ENCODE assay signal across 8 cellular contexts in the genomic region with DNA sequence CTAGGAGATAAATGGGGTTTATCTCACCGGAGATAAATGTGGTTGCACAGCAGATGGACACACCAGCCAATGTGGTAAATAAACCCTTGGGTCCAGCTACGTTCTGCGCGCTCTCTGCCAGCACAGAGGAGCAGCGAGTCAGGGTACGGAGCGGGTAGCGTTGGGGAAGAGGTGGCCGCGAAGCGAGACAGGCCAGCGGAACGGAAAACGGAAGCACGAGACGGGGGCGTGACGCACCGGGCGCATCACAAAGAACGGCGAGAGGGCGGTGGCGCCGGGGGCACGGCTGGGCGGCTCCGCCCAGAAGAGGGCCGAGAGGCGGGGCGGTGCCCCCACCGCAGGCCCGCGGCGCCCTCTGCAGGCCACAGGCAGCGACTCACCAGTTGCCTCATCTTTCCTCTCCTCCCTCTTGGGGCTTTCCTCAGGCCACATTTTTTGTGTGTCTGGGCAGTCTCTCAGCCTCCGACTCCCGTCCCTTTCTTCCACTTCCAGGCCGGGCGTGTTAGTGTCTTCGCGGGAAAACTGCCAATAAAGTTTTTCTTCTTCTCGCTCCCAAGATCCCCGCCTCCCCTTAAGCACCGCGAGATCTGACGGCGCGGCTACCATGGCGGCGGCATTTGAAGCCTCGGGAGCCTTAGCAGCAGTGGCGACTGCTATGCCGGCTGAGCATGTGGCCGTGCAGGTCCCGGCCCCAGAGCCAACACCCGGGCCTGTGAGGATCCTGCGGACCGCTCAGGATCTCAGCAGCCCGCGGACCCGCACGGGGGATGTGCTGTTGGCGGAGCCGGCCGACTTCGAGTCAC. TPM values are rescaled to one million over a fixed set of nuclear protein-coding genes. Genes with fewer than 3 reads are reported as not detected.
DNase-seq lines count a peak whose midpoint lies in the region; ATAC-seq and TF ChIP-seq lines count a peak whose summit lies in the region.

A gene with protein sequence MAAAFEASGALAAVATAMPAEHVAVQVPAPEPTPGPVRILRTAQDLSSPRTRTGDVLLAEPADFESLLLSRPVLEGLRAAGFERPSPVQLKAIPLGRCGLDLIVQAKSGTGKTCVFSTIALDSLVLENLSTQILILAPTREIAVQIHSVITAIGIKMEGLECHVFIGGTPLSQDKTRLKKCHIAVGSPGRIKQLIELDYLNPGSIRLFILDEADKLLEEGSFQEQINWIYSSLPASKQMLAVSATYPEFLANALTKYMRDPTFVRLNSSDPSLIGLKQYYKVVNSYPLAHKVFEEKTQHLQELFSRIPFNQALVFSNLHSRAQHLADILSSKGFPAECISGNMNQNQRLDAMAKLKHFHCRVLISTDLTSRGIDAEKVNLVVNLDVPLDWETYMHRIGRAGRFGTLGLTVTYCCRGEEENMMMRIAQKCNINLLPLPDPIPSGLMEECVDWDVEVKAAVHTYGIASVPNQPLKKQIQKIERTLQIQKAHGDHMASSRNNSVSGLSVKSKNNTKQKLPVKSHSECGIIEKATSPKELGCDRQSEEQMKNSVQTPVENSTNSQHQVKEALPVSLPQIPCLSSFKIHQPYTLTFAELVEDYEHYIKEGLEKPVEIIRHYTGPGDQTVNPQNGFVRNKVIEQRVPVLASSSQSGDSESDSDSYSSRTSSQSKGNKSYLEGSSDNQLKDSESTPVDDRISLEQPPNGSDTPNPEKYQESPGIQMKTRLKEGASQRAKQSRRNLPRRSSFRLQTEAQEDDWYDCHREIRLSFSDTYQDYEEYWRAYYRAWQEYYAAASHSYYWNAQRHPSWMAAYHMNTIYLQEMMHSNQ (plus strand): TSS at position 581 of the 803 bp plus-strand sequence. CDS start 24 bp downstream, at position 605.

- peak within 1 kb of the TSS; percentile 81 for H3K4me3 ChIP-seq in kidney epithelial cell (ENCODE audit: low read depth, low read length)

- no peaks in the 10 kb centered on the region for H3K36me3 ChIP-seq in kidney epithelial cell (ENCODE audit: control insufficient read depth, insufficient read depth, low read length)

- peak; percentile 71 for TF ChIP-seq CTCF in kidney epithelial cell (IDR thresholded peaks at IDR 0.05; ENCODE audit: insufficient read depth, low read length, poor library complexity, severe bottlenecking)

- DNase-seq in Ammon's horn (ENCODE audit: low spot score) (peak; percentile 95), NCI-H446 treated with DMSO at 0.1 percent for 48 hours (lab: John Stamatoyannopoulos, UW) (peak; percentile 88), cerebellar nuclear complex (lab: John Stamatoyannopoulos, UW) (peak; percentile 40 to 60), kidney epithelial cell (ENCODE audit: low read depth) (peak; percentile 78)
- DNase-seq in activated CD4-positive, CD25-positive, alpha-beta regulatory T cell treated with anti-CD3 and anti-CD28 coated beads, Interleukin-2, amount 50 U/mL, for 72 hours: peak; percentile 94
- DNase-seq in stimulated activated CD4-positive, alpha-beta T cell treated with anti-CD3 and anti-CD28 coated beads, Interleukin-15, amount 100 ng/mL, for 48 hours (ENCODE audit: low read depth in 2 of 2): peak; percentile 87 to 90

- ATAC-seq in GM19043 (IDR thresholded peaks at IDR 0.05; ENCODE audit: low read depth, unreplicated experiment): peak; percentile 92
- ATAC-seq in HG03378 (IDR thresholded peaks at IDR 0.05; ENCODE audit: unreplicated experiment): peak; percentile 76

- H3K27me3 ChIP-seq in kidney epithelial cell (ENCODE audit: control insufficient read depth, insufficient read depth, low read length): no peaks in the 10 kb centered on the region

RNA-seq across cellular contexts. Expression of the gene that starts here (rescaled TPM):
- 24.7 and 29.2 TPM in 2 replicates for total RNA-seq in kidney epithelial cell

Comparison
In these comparisons a context has a peak if more than half of its experiments do, and no peak if none do; other contexts are left out.
1. Peak in every context shown above with its lines: DNase-seq, ATAC-seq and H3K4me3 ChIP-seq.